ENCODE assay signal across 1 cellular context in genomic region chr20:38838326-38838725, GRCh38.
TF ChIP-seq lines count a peak whose summit lies in the region.

No MANE protein-coding gene starts in this region.

TF ChIP-seq in GM12878, 131 proteins besides CTCF, POLR2A, EP300 and RAD21 (continued from another document):
- no peak for TF ChIP-seq CUX1 (IDR thresholded peaks at IDR 0.05; ENCODE audit: insufficient replicate concordance, low read depth, low read length)
- no peak for TF ChIP-seq ASH2L (IDR thresholded peaks at IDR 0.05; ENCODE audit: borderline replicate concordance, low read depth)
- TF ChIP-seq WRNIP1 (IDR thresholded peaks at IDR 0.05; ENCODE audit: borderline replicate concordance, low read depth, low read length), result no peak
- no peak for TF ChIP-seq HDAC6 (IDR thresholded peaks at IDR 0.05; ENCODE audit: unreplicated experiment)
- no peak for TF ChIP-seq FOXK2 (IDR thresholded peaks at IDR 0.05)
- no peak for TF ChIP-seq POU2F2 (IDR thresholded peaks at IDR 0.05; ENCODE audit: borderline replicate concordance, low read depth, low read length)
- TF ChIP-seq CHD1 (IDR thresholded peaks at IDR 0.05; ENCODE audit: low read depth, low read length), result no peak
- no peak for TF ChIP-seq JUND (IDR thresholded peaks at IDR 0.05; ENCODE audit: low read depth, low read length)
- no peak for TF ChIP-seq KDM1A (IDR thresholded peaks at IDR 0.05; ENCODE audit: borderline replicate concordance)
- TF ChIP-seq ZNF592 (IDR thresholded peaks at IDR 0.05), result no peak
- no peak for TF ChIP-seq IRF3 (IDR thresholded peaks at IDR 0.05)
- no peak for TF ChIP-seq NFXL1 (IDR thresholded peaks at IDR 0.05; ENCODE audit: borderline replicate concordance)
